ENCODE assay signal across 19 cellular contexts in genomic region chr7:47087866-47088265, GRCh38.
DNase-seq lines count a peak whose midpoint lies in the region; FAIRE-seq and TF ChIP-seq lines count a peak whose summit lies in the region.
"Had no signal": no experiment of that assay in that cellular context is flagged by ENCODE, and none has a peak within 500 bp of the region (broad histone marks: within the 10 kb centered on the region; RNA-seq: fewer than 3 reads in every experiment).

No MANE protein-coding gene starts in this region.

- no peak overlapping the region for H3K4me3 ChIP-seq in epithelial cell of proximal tubule (ENCODE audit: low read depth, low read length)
- no peak overlapping the region for H3K4me3 ChIP-seq in mesendoderm (ENCODE audit: low read length)
- H3K4me3 ChIP-seq: prostate gland had no signal

- H3K36me3 ChIP-seq in mesendoderm (ENCODE audit: control insufficient read depth, insufficient read depth, low read length): no peaks in the 10 kb centered on the region
- H3K36me3 ChIP-seq: prostate gland had no signal

- FAIRE-seq in RCC 7860 (lab: Jason Lieb, UNC): peak; percentile 92

- no peak overlapping the region for H4K8ac ChIP-seq in mesendoderm (ENCODE audit: low read depth, low read length)

- no peaks in the 10 kb centered on the region for H3K27me3 ChIP-seq in mesendoderm (ENCODE audit: insufficient read depth, low read length, poor library complexity)

- no peaks in the 10 kb centered on the region for H3K4me1 ChIP-seq in mesendoderm (ENCODE audit: control insufficient read depth, low read depth, low read length)
- H3K4me1 ChIP-seq: prostate gland had no signal

- no peak overlapping the region for H4K5ac ChIP-seq in mesendoderm (ENCODE audit: low read length)

- no peak overlapping the region for H3K27ac ChIP-seq in mesendoderm (ENCODE audit: low read depth, low read length)
- H3K27ac ChIP-seq: prostate gland had no signal

- DNase-seq in Caki2 (ENCODE audit: low read depth) (peak; percentile 54), RCC 7860 (ENCODE audit: low spot score) (peak; percentile 90), epithelial cell of proximal tubule (ENCODE audit: low read depth) (peak; percentile 80), Ammon's horn (ENCODE audit: low spot score) (no peak), mesendoderm (no peak), activated gamma-delta T cell treated with Interleukin-2 at 50 U/mL for 16 hours (no peak)
- DNase-seq in central memory CD4-positive, alpha-beta T cell: no peak
- DNase-seq: activated CD4-positive, alpha-beta T cell treated with anti-CD3 and anti-CD28 coated beads, Interleukin-2, amount 10 ng/mL, durations not matched to agents 7 days and 5 days; activated T-cell treated with anti-CD3 and anti-CD28 coated beads, Interleukin-2, amount 50 U/mL, for 1 hour; AML-193; Kasumi-1; left colon; NCI-H446; SHP77 treated with DMSO at 0.1 percent for 48 hours; stimulated activated naive CD8-positive, alpha-beta T cell treated with anti-CD3 and anti-CD28 coated beads, Interleukin-15, amount 100 ng/mL, for 72 hours had no signal

- H2AK5ac ChIP-seq in mesendoderm (ENCODE audit: low read length): no peak overlapping the region

- no peaks in the 10 kb centered on the region for H3K36me3 Mint-ChIP-seq in nephron (ENCODE audit: low read depth)
- H3K36me3 Mint-ChIP-seq: activated naive CD8-positive, alpha-beta T cell had no signal

- H2BK120ac ChIP-seq in mesendoderm (ENCODE audit: low read depth, low read length): no peak overlapping the region

- in situ Hi-C loops in Caki2 (cut with HindIII; ENCODE audit: low pct_unique_long_range_greater_than_20kb, low sequenced_read_pairs): no loop called here

- peaks cover 15% of the 10 kb centered on the region for H3K27me3 Mint-ChIP-seq in nephron (ENCODE audit: low read depth)
- H3K27me3 Mint-ChIP-seq: activated CD4-positive, alpha-beta T cell treated with anti-CD3 and anti-CD28 coated beads, Interleukin-2, amount 10 ng/mL, durations not matched to agents 7 days and 5 days had no signal

- TF ChIP-seq CTCF in epithelial cell of proximal tubule (conservative IDR thresholded peaks at IDR 0.05; ENCODE audit: low read depth, low read length) (no peak), nephron (IDR thresholded peaks at IDR 0.05; ENCODE audit: unreplicated experiment in 3 of 3) (no peak)

- no peak overlapping the region for H3K4me3 Mint-ChIP-seq in nephron
- H3K4me3 Mint-ChIP-seq: activated CD4-positive, alpha-beta T cell treated with anti-CD3 and anti-CD28 coated beads, Interleukin-2, amount 10 ng/mL, durations not matched to agents 7 days and 5 days; activated naive CD8-positive, alpha-beta T cell; stimulated activated naive CD8-positive, alpha-beta T cell treated with anti-CD3 and anti-CD28 coated beads, Interleukin-15, amount 100 ng/mL, for 72 hours; T-helper 2 cell treated with Interferon-gamma antibody and Interleukin-4, amounts not matched to agents 5 μg/mL and 100 μg/mL, for 36 hours had no signal

- H3K9me3 Mint-ChIP-seq in nephron: peaks cover 6% of the 10 kb centered on the region
- H3K9me3 Mint-ChIP-seq: activated CD4-positive, alpha-beta T cell treated with anti-CD3 and anti-CD28 coated beads, Interleukin-2, amount 10 ng/mL, durations not matched to agents 7 days and 5 days; stimulated activated naive CD8-positive, alpha-beta T cell treated with anti-CD3 and anti-CD28 coated beads, Interleukin-15, amount 100 ng/mL, for 72 hours; T-helper 2 cell treated with Interferon-gamma antibody and Interleukin-4, amounts not matched to agents 5 μg/mL and 100 μg/mL, for 36 hours had no signal

- H3K9ac ChIP-seq in mesendoderm (ENCODE audit: low read length): no peak overlapping the region

- H3K18ac ChIP-seq in mesendoderm (ENCODE audit: low read length): no peak overlapping the region

- no peaks in the 10 kb centered on the region for H3K79me2 ChIP-seq in mesendoderm (ENCODE audit: control insufficient read depth, insufficient read depth, low read length)

- H3K4me2 ChIP-seq in mesendoderm (ENCODE audit: low read length): no peak overlapping the region

- no peak overlapping the region for H3K4ac ChIP-seq in mesendoderm (ENCODE audit: low read depth, low read length)

- H3K4me1 Mint-ChIP-seq in nephron: peaks cover 21% of the 10 kb centered on the region
- H3K4me1 Mint-ChIP-seq: activated CD4-positive, alpha-beta T cell treated with anti-CD3 and anti-CD28 coated beads, Interleukin-2, amount 10 ng/mL, durations not matched to agents 7 days and 5 days; stimulated activated naive CD8-positive, alpha-beta T cell treated with anti-CD3 and anti-CD28 coated beads, Interleukin-15, amount 100 ng/mL, for 72 hours had no signal

- no peaks in the 10 kb centered on the region for H3K79me1 ChIP-seq in mesendoderm (ENCODE audit: low read length)

- no peak overlapping the region for H2BK15ac ChIP-seq in mesendoderm (replicated peaks; ENCODE audit: low read depth)

- no CpG with 5 or more reads among the region's 2 CpGs for WGBS in mesendoderm (ENCODE audit: extremely low coverage, insufficient coverage, low lambda C conversion rate)

- H3K23ac ChIP-seq in mesendoderm (ENCODE audit: low read length): no peak overlapping the region

- peak overlapping the region in 2 of 3 experiments; percentile 19 to 69 for H3K27ac Mint-ChIP-seq in nephron
- H3K27ac Mint-ChIP-seq: activated CD4-positive, alpha-beta T cell treated with anti-CD3 and anti-CD28 coated beads, Interleukin-2, amount 10 ng/mL, durations not matched to agents 7 days and 5 days; activated naive CD8-positive, alpha-beta T cell; stimulated activated naive CD8-positive, alpha-beta T cell treated with anti-CD3 and anti-CD28 coated beads, Interleukin-15, amount 100 ng/mL, for 72 hours; T-helper 2 cell treated with Interferon-gamma antibody and Interleukin-4, amounts not matched to agents 5 μg/mL and 100 μg/mL, for 36 hours had no signal

- no peak overlapping the region for H3K56ac ChIP-seq in mesendoderm (ENCODE audit: low read length)

- H2BK5ac ChIP-seq in mesendoderm (ENCODE audit: low read length): no peak overlapping the region

Comparison
In these comparisons a context has a peak if more than half of its experiments do, and no peak if none do; other contexts are left out.
1. DNase-seq: peak in Caki2 (single experiment), RCC 7860 (single experiment) and epithelial cell of proximal tubule (single experiment); none in central memory CD4-positive, alpha-beta T cell (single experiment), Ammon's horn (single experiment), mesendoderm (single experiment) and activated gamma-delta T cell treated with Interleukin-2 at 50 U/mL for 16 hours (single experiment).